22 cellular contexts compared by ENCODE assay signal in the genomic region with DNA sequence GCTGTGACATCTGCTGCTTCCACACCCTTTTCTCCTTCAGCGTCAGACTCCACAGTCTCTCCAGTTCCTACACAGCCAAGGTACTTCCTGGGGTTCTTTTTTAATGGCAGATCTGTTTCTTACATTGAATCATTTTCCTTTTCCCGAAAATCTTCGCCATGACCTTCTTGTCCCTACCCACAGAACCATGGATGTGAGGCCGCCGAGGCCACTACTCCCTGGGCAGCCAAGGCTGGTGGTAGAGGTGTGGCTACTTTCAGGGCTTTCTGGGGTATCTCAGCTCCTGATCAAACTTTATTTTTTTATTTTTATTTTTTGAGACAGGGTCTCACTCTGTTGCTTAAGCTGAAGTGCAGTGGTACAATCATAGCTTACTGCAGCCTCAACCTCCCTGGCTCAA.
"Had no signal": no experiment of that assay in that cellular context is flagged by ENCODE, and none has a peak within 500 bp of the region (broad histone marks: within the 10 kb centered on the region; RNA-seq: fewer than 3 reads in every experiment).

No MANE protein-coding gene starts in this region.

- H3K4me3 ChIP-seq: coronary artery, dorsolateral prefrontal cortex, esophagus muscularis mucosa, gastroesophageal sphincter, heart left ventricle, hepatocyte, left lung, lower lobe of right lung, mucosa of descending colon had no signal

- DNase-seq: dermis blood vessel endothelial cell; dorsolateral prefrontal cortex; effector CD4-positive, alpha-beta T cell; effector memory CD4-positive, alpha-beta T cell; foreskin keratinocyte; heart left ventricle; hypothalamus; immature natural killer cell; islet precursor cell; left cardiac atrium; left lung; left ventricle myocardium superior; lower lobe of right lung; mesenchymal stem cell; mucosa of descending colon had no signal

- FAIRE-seq: colon, endothelial cell of umbilical vein, frontal cortex had no signal

- H3K27ac ChIP-seq: coronary artery, dorsolateral prefrontal cortex, esophagus muscularis mucosa, foreskin keratinocyte, gastroesophageal sphincter, heart left ventricle, hepatocyte, left lung, lower lobe of right lung had no signal

- H3K4me2 ChIP-seq: hepatocyte had no signal

- H3K27me3 ChIP-seq: foreskin keratinocyte, hepatocyte had no signal

- H3K79me2 ChIP-seq: hepatocyte had no signal

- H3K4me1 ChIP-seq: esophagus muscularis mucosa, foreskin keratinocyte, gastroesophageal sphincter, heart left ventricle, left lung, lower lobe of right lung had no signal

- H3K9me3 ChIP-seq: esophagus muscularis mucosa, gastroesophageal sphincter, heart left ventricle, left lung, lower lobe of right lung, mucosa of descending colon had no signal

- H3K36me3 ChIP-seq: esophagus muscularis mucosa, gastroesophageal sphincter, heart left ventricle, left lung, lower lobe of right lung had no signal

- H2AFZ ChIP-seq: hepatocyte had no signal
